Comparison of ENCODE assay signal across 24 cellular contexts in genomic region chr4:151908734-151909497, GRCh38.
DNase-seq lines count a peak whose midpoint lies in the region; ATAC-seq and TF ChIP-seq lines count a peak whose summit lies in the region.
"Had no signal": no experiment of that assay in that cellular context is flagged by ENCODE, and none has a peak within 500 bp of the region (broad histone marks: within the 10 kb centered on the region; RNA-seq: fewer than 3 reads in every experiment).

No MANE protein-coding gene starts in this region.

- 78% methylated on average over 4 of the region's 4 CpGs for WGBS in esophagus muscularis mucosa

- H3K27me3 ChIP-seq in esophagus muscularis mucosa = no peaks in the 10 kb centered on the region
- H3K27me3 ChIP-seq: BLaER1 treated with 17β-estradiol and CSF1 and Interleukin-3, amounts not matched to agents 10 nM and 100 nM had no signal

- no peaks in the 10 kb centered on the region for H3K9me3 ChIP-seq in esophagus muscularis mucosa
- H3K9me3 ChIP-seq: A549 had no signal

- intact Hi-C loops in esophagus muscularis mucosa (cut with DNase I) = no loop called here

- no peak overlapping the region for H3K27ac ChIP-seq in esophagus muscularis mucosa (replicated peaks in 1 of 4)
- no peak overlapping the region for H3K27ac ChIP-seq in substantia nigra (ENCODE audit: low read depth, low read length, poor library complexity, severe bottlenecking)
- H3K27ac ChIP-seq: A549; BLaER1 treated with 17β-estradiol and CSF1 and Interleukin-3, amounts not matched to agents 10 nM and 100 nM; RWPE1 had no signal

- H3K36me3 ChIP-seq in esophagus muscularis mucosa = no peaks in the 10 kb centered on the region
- H3K36me3 ChIP-seq: BLaER1 treated with 17β-estradiol and CSF1 and Interleukin-3, amounts not matched to agents 10 nM and 100 nM had no signal

- no peak for TF ChIP-seq EP300 in esophagus muscularis mucosa (IDR thresholded peaks at IDR 0.05)

- peak; percentile 38 for ATAC-seq in GM19395 (IDR thresholded peaks at IDR 0.05; ENCODE audit: unreplicated experiment)
- peak; percentile 46 for ATAC-seq in HG03095 (IDR thresholded peaks at IDR 0.05; ENCODE audit: unreplicated experiment)
- ATAC-seq: A549; CD8-positive, alpha-beta T cell; GM23338; HepG2; SK-N-SH treated with all-trans-retinoic acid at 6 μM for 48 hours; T-cell had no signal

- DNase-seq in GM12864 (ENCODE audit: low read depth) (peak; percentile 18), esophagus muscularis mucosa (ENCODE audit: extremely low spot score) (peak; percentile 66), substantia nigra (lab: John Stamatoyannopoulos, UW) (no peak), NCI-H1048 (lab: John Stamatoyannopoulos, UW) (no peak)
- DNase-seq in activated CD4-positive, alpha-beta T cell treated with anti-CD3 and anti-CD28 coated beads, Interleukin-2, amount 50 U/mL, for 1 hour = no peak
- DNase-seq: Calu3; CD8-positive, alpha-beta T cell; GF-D8; HCEC 1CT; KBM-7; NCI-H2107; NCI-H524; NCI-H82; PC-3; SIG-M5; T-cell had no signal

- no peaks in the 10 kb centered on the region for H3K4me1 ChIP-seq in esophagus muscularis mucosa
- H3K4me1 ChIP-seq: A549 had no signal

- TF ChIP-seq CTCF in GM12864 (IDR thresholded peaks at IDR 0.05; ENCODE audit: low read depth, low read length, missing control alignments) = no peak
- no peak for TF ChIP-seq CTCF in esophagus muscularis mucosa (IDR thresholded peaks at IDR 0.05)

- TF ChIP-seq POLR2A in esophagus muscularis mucosa (IDR thresholded peaks at IDR 0.05; ENCODE audit: low read depth) = no peak

- H3K4me3 ChIP-seq in GM12864 (ENCODE audit: low read depth, low read length) = no peak overlapping the region
- H3K4me3 ChIP-seq in esophagus muscularis mucosa = no peak overlapping the region
- H3K4me3 ChIP-seq: A549; BLaER1 treated with 17β-estradiol and CSF1 and Interleukin-3, amounts not matched to agents 10 nM and 100 nM; GM23338 had no signal

Comparison
In these comparisons a context has a peak if more than half of its experiments do, and no peak if none do; other contexts are left out.
1. DNase-seq: peak in GM12864 (single experiment) and esophagus muscularis mucosa (single experiment); none in activated CD4-positive, alpha-beta T cell treated with anti-CD3 and anti-CD28 coated beads, Interleukin-2, amount 50 U/mL, for 1 hour (single experiment), substantia nigra (0 of 49) and NCI-H1048 (single experiment).